In genomic region chr11:117697319-117697718, GRCh38 we compare ENCODE assay signal across 34 cellular contexts.
"Had no signal": no experiment of that assay in that cellular context is flagged by ENCODE, and none has a peak within 500 bp of the region (broad histone marks: within the 10 kb centered on the region; RNA-seq: fewer than 3 reads in every experiment).

No MANE protein-coding gene starts in this region.

- DNase-seq: activated effector memory CD4-positive, alpha-beta T cell treated with anti-CD3 and anti-CD28 coated beads, Interleukin-2, amount 50 U/mL, for 16 hours; activated effector memory CD4-positive, alpha-beta T cell treated with Interleukin-2 at 50 U/mL for 16 hours; activated gamma-delta T cell; activated gamma-delta T cell treated with Interleukin-2 at 50 U/mL for 16 hours; activated naive CD4-positive, alpha-beta T cell; activated naive CD4-positive, alpha-beta T cell treated with anti-CD3 and anti-CD28 coated beads for 36 hours; activated naive CD4-positive, alpha-beta T cell treated with anti-CD3 and anti-CD28 coated beads, Interleukin-2, amount 10 ng/mL, durations not matched to agents 7 days and 5 days; activated naive CD4-positive, alpha-beta T cell treated with anti-CD3 and anti-CD28 coated beads, Interleukin-2, amount 50 U/mL, for 16 hours; activated naive CD4-positive, alpha-beta T cell treated with Interleukin-2 at 50 U/mL for 16 hours; activated naive CD8-positive, alpha-beta T cell treated with anti-CD3 and anti-CD28 coated beads for 36 hours; activated naive CD8-positive, alpha-beta T cell treated with anti-CD3 and anti-CD28 coated beads, Interleukin-2, amount 10 ng/mL, durations not matched to agents 7 days and 5 days; activated naive CD8-positive, alpha-beta T cell treated with anti-CD3 and anti-CD28 coated beads, Interleukin-2, amount 50 U/mL, for 24 hours; activated T-cell treated with anti-CD3 and anti-CD28 coated beads, Interleukin-2, amount 50 U/mL, for 1 hour; activated T-cell treated with anti-CD3 and anti-CD28 coated beads, Interleukin-2, amount 50 U/mL, for 24 hours; activated T-cell treated with anti-CD3 and anti-CD28 coated beads, Interleukin-2, amount 50 U/mL, for 4 hours; activated T-cell treated with anti-CD3 and anti-CD28 coated beads, Interleukin-2, amount 50 U/mL, for 48 hours; activated T-cell treated with anti-CD3 and anti-CD28 coated beads, Interleukin-2, amount 50 U/mL, for 72 hours; adrenal gland; amniotic stem cell; amygdala; anterior cingulate cortex; aorta; body of pancreas; brain microvascular endothelial cell; caudate nucleus; central memory CD4-positive, alpha-beta T cell; cerebellar nuclear complex had no signal

- H3K27me3 ChIP-seq: adrenal gland, ascending aorta, body of pancreas, brain microvascular endothelial cell, breast epithelium had no signal

- H3K36me3 ChIP-seq: adrenal gland, ascending aorta, brain microvascular endothelial cell, breast epithelium, cardiac muscle cell had no signal

- H3K4me1 ChIP-seq: adrenal gland, ascending aorta, body of pancreas, breast epithelium had no signal

- FAIRE-seq: astrocyte, bronchial epithelial cell had no signal

- H3K4me3 ChIP-seq: adrenal gland, ascending aorta, body of pancreas, breast epithelium, cardiac muscle cell had no signal

- H3K9me3 ChIP-seq: adrenal gland, ascending aorta, body of pancreas, breast epithelium had no signal

- ATAC-seq: activated naive CD4-positive, alpha-beta T cell treated with anti-CD3 and anti-CD28 coated beads, Interleukin-2, amount 50 U/mL, for 72 hours; activated naive CD8-positive, alpha-beta T cell treated with anti-CD3 and anti-CD28 coated beads, Interleukin-2, amount 50 U/mL, for 24 hours; activated T-cell treated with anti-CD3 and anti-CD28 coated beads, Interleukin-2, amount 50 U/mL, for 4 hours; activated T-cell treated with anti-CD3 and anti-CD28 coated beads, Interleukin-2, amount 50 U/mL, for 72 hours; activated T-helper 17 cell treated with anti-CD3 and anti-CD28 coated beads, Interleukin-2, amount 50 U/mL, for 72 hours; body of pancreas had no signal

- H3K27ac ChIP-seq: adrenal gland, ascending aorta, body of pancreas, brain microvascular endothelial cell, breast epithelium, cardiac muscle cell had no signal
